In genomic region chr7:121167971-121168370, GRCh38 we compare ENCODE assay signal across 32 cellular contexts.
A peak's percentile ranks its signal among the peaks of the same experiment; 100 is the strongest.
DNase-seq lines count a peak whose midpoint lies in the region; ATAC-seq and TF ChIP-seq lines count a peak whose summit lies in the region.
"Had no signal": no experiment of that assay in that cellular context is flagged by ENCODE, and none has a peak within 500 bp of the region (broad histone marks: within the 10 kb centered on the region; RNA-seq: fewer than 3 reads in every experiment).

No MANE protein-coding gene starts in this region.

- no peak overlapping the region for H3K4me3 Mint-ChIP-seq in CD4-positive, alpha-beta memory T cell
- H3K4me3 Mint-ChIP-seq: activated CD8-positive, alpha-beta T cell treated with anti-CD3 and anti-CD28 coated beads for 36 hours; activated naive CD4-positive, alpha-beta T cell treated with anti-CD3 and anti-CD28 coated beads, Interleukin-2, amount 10 ng/mL, durations not matched to agents 7 days and 5 days; activated T-helper 17 cell treated with anti-CD3 and anti-CD28 coated beads, Interleukin-2, amount 50 U/mL, for 72 hours; CD14-positive monocyte; naive thymus-derived CD4-positive, alpha-beta T cell had no signal

- TF ChIP-seq CTCF in fibroblast of pulmonary artery (IDR thresholded peaks at IDR 0.05; ENCODE audit: low read length, missing control alignments), result no peak

- H3K4me3 ChIP-seq in fibroblast of pulmonary artery (replicated peaks; ENCODE audit: low read depth, low read length), result no peak overlapping the region
- H3K4me3 ChIP-seq in CD4-positive, alpha-beta memory T cell (ENCODE audit: low read length in 2 of 2), result no peak overlapping the region
- H3K4me3 ChIP-seq: lung, PC-9, psoas muscle, thyroid gland, vagina had no signal

- no peaks in the 10 kb centered on the region for H3K4me1 ChIP-seq in CD4-positive, alpha-beta memory T cell (ENCODE audit: insufficient read depth, low read length)
- H3K4me1 ChIP-seq: foreskin keratinocyte, psoas muscle, thyroid gland had no signal

- no peaks in the 10 kb centered on the region for H3K9me3 Mint-ChIP-seq in CD4-positive, alpha-beta memory T cell
- H3K9me3 Mint-ChIP-seq: activated CD8-positive, alpha-beta T cell treated with anti-CD3 and anti-CD28 coated beads for 36 hours; activated naive CD4-positive, alpha-beta T cell treated with anti-CD3 and anti-CD28 coated beads, Interleukin-2, amount 10 ng/mL, durations not matched to agents 7 days and 5 days; activated T-helper 17 cell treated with anti-CD3 and anti-CD28 coated beads, Interleukin-2, amount 50 U/mL, for 72 hours; CD14-positive monocyte; naive thymus-derived CD4-positive, alpha-beta T cell had no signal

- H3K27me3 Mint-ChIP-seq in CD4-positive, alpha-beta memory T cell, result peaks cover 1 to 2% of the 10 kb centered on the region in 2 donors
- H3K27me3 Mint-ChIP-seq: activated naive CD4-positive, alpha-beta T cell treated with anti-CD3 and anti-CD28 coated beads, Interleukin-2, amount 10 ng/mL, durations not matched to agents 7 days and 5 days had no signal

- no peaks in the 10 kb centered on the region for H3K4me1 Mint-ChIP-seq in CD4-positive, alpha-beta memory T cell
- H3K4me1 Mint-ChIP-seq: activated naive CD4-positive, alpha-beta T cell treated with anti-CD3 and anti-CD28 coated beads, Interleukin-2, amount 10 ng/mL, durations not matched to agents 7 days and 5 days; activated T-helper 17 cell treated with anti-CD3 and anti-CD28 coated beads, Interleukin-2, amount 50 U/mL, for 72 hours; CD14-positive monocyte; naive thymus-derived CD4-positive, alpha-beta T cell had no signal

- no peaks in the 10 kb centered on the region for H3K27me3 ChIP-seq in CD4-positive, alpha-beta memory T cell (ENCODE audit: insufficient read depth, low read length)
- H3K27me3 ChIP-seq: foreskin keratinocyte, neutrophil, thyroid gland, vagina had no signal

- no peaks in the 10 kb centered on the region for H3K9me3 ChIP-seq in CD4-positive, alpha-beta memory T cell (ENCODE audit: control insufficient read depth in 1 of 2, low read length in 2 of 2)
- H3K9me3 ChIP-seq: neutrophil, psoas muscle, thyroid gland, vagina had no signal

- POLR2A ChIA-PET in CD4-positive, alpha-beta memory T cell (lab: Charles Lee; ENCODE audit: partially characterized antibody), result no interaction called here

- ATAC-seq in GM21619 (IDR thresholded peaks at IDR 0.05; ENCODE audit: unreplicated experiment), result no peak
- no peak for ATAC-seq in HG02642 (IDR thresholded peaks at IDR 0.05; ENCODE audit: poor library complexity, unreplicated experiment)
- ATAC-seq in GM19455 (IDR thresholded peaks at IDR 0.05; ENCODE audit: unreplicated experiment), result no peak
- ATAC-seq: activated CD8-positive, alpha-beta T cell treated with anti-CD3 and anti-CD28 coated beads for 36 hours; activated T-helper 17 cell treated with anti-CD3 and anti-CD28 coated beads, Interleukin-2, amount 50 U/mL, for 72 hours; foreskin keratinocyte; naive thymus-derived CD4-positive, alpha-beta T cell had no signal

- intact Hi-C loops in CD4-positive, alpha-beta memory T cell (cut with micrococcal nuclease), result no loop called here

- H3K36me3 ChIP-seq in CD4-positive, alpha-beta memory T cell (ENCODE audit: insufficient read depth, low read length), result no peaks in the 10 kb centered on the region
- H3K36me3 ChIP-seq: neutrophil, thyroid gland, vagina had no signal

- peak; percentile 13 for DNase-seq in EL
- DNase-seq in amniotic epithelial cell (ENCODE audit: low read depth), result peak; percentile 67
- DNase-seq in fibroblast of pulmonary artery (ENCODE audit: low read depth), result peak; percentile 11
- DNase-seq in CD4-positive, alpha-beta memory T cell, result no peak
- DNase-seq: activated CD4-positive, alpha-beta T cell treated with anti-CD3 and anti-CD28 coated beads for 1 hour; activated CD8-positive, alpha-beta T cell treated with anti-CD3 and anti-CD28 coated beads for 36 hours; activated naive CD4-positive, alpha-beta T cell treated with anti-CD3 and anti-CD28 coated beads, Interleukin-2, amount 10 ng/mL, durations not matched to agents 7 days and 5 days; amniotic stem cell; Calu3; DMS79 treated with DMSO at 0.1 percent for 48 hours; foreskin keratinocyte; KG1; MM.1S; naive thymus-derived CD4-positive, alpha-beta T cell; NCI-H1105 treated with DMSO at 0.1 percent for 48 hours; NCI-H1930; NCI-H526; NK-92 treated with Interleukin-12 subunit alpha and Interleukin-12 subunit beta, amount 100 ng/mL, for 24 hours; PC-9; psoas muscle; SHP77; stimulated activated CD4-positive, alpha-beta T cell treated with anti-CD3 and anti-CD28 coated beads, Interleukin-4, amount 100 ng/mL, for 24 hours; T-helper 2 cell; thyroid gland had no signal

- CTCF ChIA-PET in CD4-positive, alpha-beta memory T cell (lab: Charles Lee; ENCODE audit: partially characterized antibody), result no interaction called here

- H3K27ac ChIP-seq in CD4-positive, alpha-beta memory T cell (ENCODE audit: low read depth, low read length), result no peak overlapping the region
- H3K27ac ChIP-seq: foreskin keratinocyte, neutrophil, PC-9, psoas muscle, thyroid gland, vagina had no signal

- H3K27ac Mint-ChIP-seq in CD4-positive, alpha-beta memory T cell, result no peak overlapping the region
- H3K27ac Mint-ChIP-seq: activated CD8-positive, alpha-beta T cell treated with anti-CD3 and anti-CD28 coated beads for 36 hours; activated naive CD4-positive, alpha-beta T cell treated with anti-CD3 and anti-CD28 coated beads, Interleukin-2, amount 10 ng/mL, durations not matched to agents 7 days and 5 days; activated T-helper 17 cell treated with anti-CD3 and anti-CD28 coated beads, Interleukin-2, amount 50 U/mL, for 72 hours; CD14-positive monocyte; naive thymus-derived CD4-positive, alpha-beta T cell had no signal

- H3K36me3 Mint-ChIP-seq in CD4-positive, alpha-beta memory T cell, result no peaks in the 10 kb centered on the region
- H3K36me3 Mint-ChIP-seq: activated naive CD4-positive, alpha-beta T cell treated with anti-CD3 and anti-CD28 coated beads, Interleukin-2, amount 10 ng/mL, durations not matched to agents 7 days and 5 days; CD14-positive monocyte; naive thymus-derived CD4-positive, alpha-beta T cell had no signal

Comparison
In these comparisons a context has a peak if more than half of its experiments do, and no peak if none do; other contexts are left out.
1. DNase-seq: peak in EL (single experiment), amniotic epithelial cell (single experiment) and fibroblast of pulmonary artery (single experiment); none in CD4-positive, alpha-beta memory T cell (0 of 5).